1 cellular context compared by ENCODE assay signal in the genomic region with DNA sequence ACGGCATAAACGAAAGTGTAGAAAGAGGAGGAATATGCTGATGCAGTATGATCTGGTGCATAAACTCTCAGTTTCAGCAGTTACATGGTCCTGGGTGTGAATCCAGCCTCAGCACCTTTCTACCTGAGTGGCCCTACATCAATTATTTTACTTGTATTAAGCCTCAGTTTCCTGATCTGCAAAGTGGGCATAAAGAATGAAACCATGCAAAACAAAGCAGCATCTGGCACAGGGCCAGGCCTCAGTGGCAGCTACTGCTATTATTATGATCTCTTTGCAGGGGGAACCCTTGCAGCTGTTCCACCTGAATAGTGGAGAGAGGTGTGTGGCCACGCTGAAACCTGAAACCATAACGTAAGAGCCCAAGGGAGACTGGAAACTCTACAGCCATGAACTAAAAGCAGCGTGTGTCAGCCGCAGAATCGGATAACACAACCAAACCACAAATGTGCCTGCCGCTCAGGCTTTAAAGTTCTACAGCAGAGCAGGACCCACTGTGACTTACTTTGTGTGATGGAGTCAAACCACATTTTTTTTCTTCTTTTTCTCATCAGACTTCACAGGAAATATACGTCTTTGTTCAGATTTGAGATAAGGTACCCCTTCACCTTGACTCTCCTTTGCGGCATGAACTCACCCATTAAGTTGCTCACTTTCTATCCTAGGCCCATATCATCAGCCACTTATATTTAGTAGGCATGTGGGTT.
A peak's percentile ranks its signal among the peaks of the same experiment; 100 is the strongest.
TF ChIP-seq lines count a peak whose summit lies in the region.

No MANE protein-coding gene starts in this region.

TF ChIP-seq in K562, 482 proteins besides CTCF, POLR2A, EP300 and RAD21 (continued from another document):
- TF ChIP-seq, protein P1, sequence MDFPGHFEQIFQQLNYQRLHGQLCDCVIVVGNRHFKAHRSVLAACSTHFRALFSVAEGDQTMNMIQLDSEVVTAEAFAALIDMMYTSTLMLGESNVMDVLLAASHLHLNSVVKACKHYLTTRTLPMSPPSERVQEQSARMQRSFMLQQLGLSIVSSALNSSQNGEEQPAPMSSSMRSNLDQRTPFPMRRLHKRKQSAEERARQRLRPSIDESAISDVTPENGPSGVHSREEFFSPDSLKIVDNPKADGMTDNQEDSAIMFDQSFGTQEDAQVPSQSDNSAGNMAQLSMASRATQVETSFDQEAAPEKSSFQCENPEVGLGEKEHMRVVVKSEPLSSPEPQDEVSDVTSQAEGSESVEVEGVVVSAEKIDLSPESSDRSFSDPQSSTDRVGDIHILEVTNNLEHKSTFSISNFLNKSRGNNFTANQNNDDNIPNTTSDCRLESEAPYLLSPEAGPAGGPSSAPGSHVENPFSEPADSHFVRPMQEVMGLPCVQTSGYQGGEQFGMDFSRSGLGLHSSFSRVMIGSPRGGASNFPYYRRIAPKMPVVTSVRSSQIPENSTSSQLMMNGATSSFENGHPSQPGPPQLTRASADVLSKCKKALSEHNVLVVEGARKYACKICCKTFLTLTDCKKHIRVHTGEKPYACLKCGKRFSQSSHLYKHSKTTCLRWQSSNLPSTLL (IDR thresholded peaks at IDR 0.05) = no peak
- TF ChIP-seq, protein P2, sequence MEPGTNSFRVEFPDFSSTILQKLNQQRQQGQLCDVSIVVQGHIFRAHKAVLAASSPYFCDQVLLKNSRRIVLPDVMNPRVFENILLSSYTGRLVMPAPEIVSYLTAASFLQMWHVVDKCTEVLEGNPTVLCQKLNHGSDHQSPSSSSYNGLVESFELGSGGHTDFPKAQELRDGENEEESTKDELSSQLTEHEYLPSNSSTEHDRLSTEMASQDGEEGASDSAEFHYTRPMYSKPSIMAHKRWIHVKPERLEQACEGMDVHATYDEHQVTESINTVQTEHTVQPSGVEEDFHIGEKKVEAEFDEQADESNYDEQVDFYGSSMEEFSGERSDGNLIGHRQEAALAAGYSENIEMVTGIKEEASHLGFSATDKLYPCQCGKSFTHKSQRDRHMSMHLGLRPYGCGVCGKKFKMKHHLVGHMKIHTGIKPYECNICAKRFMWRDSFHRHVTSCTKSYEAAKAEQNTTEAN (CRISPR knock-in tag; IDR thresholded peaks at IDR 0.05) = no peak
- TF ChIP-seq, protein P3, sequence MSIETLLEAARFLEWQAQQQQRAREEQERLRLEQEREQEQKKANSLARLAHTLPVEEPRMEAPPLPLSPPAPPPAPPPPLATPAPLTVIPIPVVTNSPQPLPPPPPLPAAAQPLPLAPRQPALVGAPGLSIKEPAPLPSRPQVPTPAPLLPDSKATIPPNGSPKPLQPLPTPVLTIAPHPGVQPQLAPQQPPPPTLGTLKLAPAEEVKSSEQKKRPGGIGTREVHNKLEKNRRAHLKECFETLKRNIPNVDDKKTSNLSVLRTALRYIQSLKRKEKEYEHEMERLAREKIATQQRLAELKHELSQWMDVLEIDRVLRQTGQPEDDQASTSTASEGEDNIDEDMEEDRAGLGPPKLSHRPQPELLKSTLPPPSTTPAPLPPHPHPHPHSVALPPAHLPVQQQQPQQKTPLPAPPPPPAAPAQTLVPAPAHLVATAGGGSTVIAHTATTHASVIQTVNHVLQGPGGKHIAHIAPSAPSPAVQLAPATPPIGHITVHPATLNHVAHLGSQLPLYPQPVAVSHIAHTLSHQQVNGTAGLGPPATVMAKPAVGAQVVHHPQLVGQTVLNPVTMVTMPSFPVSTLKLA (conservative IDR thresholded peaks at IDR 0.05) = no peak
- TF ChIP-seq PHF20 (IDR thresholded peaks at IDR 0.05; ENCODE audit: partially characterized antibody) (peak; percentile 20), RBM25 (IDR thresholded peaks at IDR 0.05; ENCODE audit: low read depth, low read length, severe bottlenecking) (peak; percentile 91), TRIM24 (IDR thresholded peaks at IDR 0.05) (no peak), NFIC (IDR thresholded peaks at IDR 0.05) (peak; percentile 85), KDM1A (IDR thresholded peaks at IDR 0.05) (peak; percentile 44 to 62; a peak in 3 of 4 replicates), NFXL1 (CRISPR knock-in tag; IDR thresholded peaks at IDR 0.05) (no peak), ZNF263 (CRISPR knock-in tag; IDR thresholded peaks at IDR 0.05; ENCODE audit: borderline replicate concordance) (peak; percentile 10; the same call in 1 of the 2 replicates), ESRRA (IDR thresholded peaks at IDR 0.05; ENCODE audit: borderline replicate concordance, low read depth) (peak; percentile 31; the same call in 1 of the 2 replicates), ZNF184 (CRISPR knock-in tag; IDR thresholded peaks at IDR 0.05) (no peak), BDP1 (IDR thresholded peaks at IDR 0.05; ENCODE audit: insufficient read depth, insufficient read length) (no peak), RAD51 (IDR thresholded peaks at IDR 0.05; ENCODE audit: borderline replicate concordance, low read depth) (no peak), NR1H2 (CRISPR knock-in tag; IDR thresholded peaks at IDR 0.05) (no peak), HES1 (IDR thresholded peaks at IDR 0.05; ENCODE audit: low read depth) (no peak), SMARCA5 (IDR thresholded peaks at IDR 0.05) (peak; percentile 72; the same call in 1 of the 2 replicates), ZNF354B (CRISPR knock-in tag; IDR thresholded peaks at IDR 0.05) (no peak), ZNF830 (CRISPR knock-in tag; IDR thresholded peaks at IDR 0.05) (no peak), MAX (CRISPR knock-in tag; IDR thresholded peaks at IDR 0.05) (peak; percentile 20; the same call in 1 of the 2 replicates), ZC3H4 (CRISPR knock-in tag; IDR thresholded peaks at IDR 0.05; ENCODE audit: borderline replicate concordance) (no peak), ZNF785 (CRISPR knock-in tag; IDR thresholded peaks at IDR 0.05) (no peak), GATAD2A (IDR thresholded peaks at IDR 0.05) (no peak), ZNF583 (CRISPR knock-in tag; IDR thresholded peaks at IDR 0.05) (no peak), ADNP (tag; IDR thresholded peaks at IDR 0.05) (peak; percentile 61; the same call in 1 of the 2 replicates), BCOR (IDR thresholded peaks at IDR 0.05) (peak; percentile 83)
- TF ChIP-seq, protein P4, sequence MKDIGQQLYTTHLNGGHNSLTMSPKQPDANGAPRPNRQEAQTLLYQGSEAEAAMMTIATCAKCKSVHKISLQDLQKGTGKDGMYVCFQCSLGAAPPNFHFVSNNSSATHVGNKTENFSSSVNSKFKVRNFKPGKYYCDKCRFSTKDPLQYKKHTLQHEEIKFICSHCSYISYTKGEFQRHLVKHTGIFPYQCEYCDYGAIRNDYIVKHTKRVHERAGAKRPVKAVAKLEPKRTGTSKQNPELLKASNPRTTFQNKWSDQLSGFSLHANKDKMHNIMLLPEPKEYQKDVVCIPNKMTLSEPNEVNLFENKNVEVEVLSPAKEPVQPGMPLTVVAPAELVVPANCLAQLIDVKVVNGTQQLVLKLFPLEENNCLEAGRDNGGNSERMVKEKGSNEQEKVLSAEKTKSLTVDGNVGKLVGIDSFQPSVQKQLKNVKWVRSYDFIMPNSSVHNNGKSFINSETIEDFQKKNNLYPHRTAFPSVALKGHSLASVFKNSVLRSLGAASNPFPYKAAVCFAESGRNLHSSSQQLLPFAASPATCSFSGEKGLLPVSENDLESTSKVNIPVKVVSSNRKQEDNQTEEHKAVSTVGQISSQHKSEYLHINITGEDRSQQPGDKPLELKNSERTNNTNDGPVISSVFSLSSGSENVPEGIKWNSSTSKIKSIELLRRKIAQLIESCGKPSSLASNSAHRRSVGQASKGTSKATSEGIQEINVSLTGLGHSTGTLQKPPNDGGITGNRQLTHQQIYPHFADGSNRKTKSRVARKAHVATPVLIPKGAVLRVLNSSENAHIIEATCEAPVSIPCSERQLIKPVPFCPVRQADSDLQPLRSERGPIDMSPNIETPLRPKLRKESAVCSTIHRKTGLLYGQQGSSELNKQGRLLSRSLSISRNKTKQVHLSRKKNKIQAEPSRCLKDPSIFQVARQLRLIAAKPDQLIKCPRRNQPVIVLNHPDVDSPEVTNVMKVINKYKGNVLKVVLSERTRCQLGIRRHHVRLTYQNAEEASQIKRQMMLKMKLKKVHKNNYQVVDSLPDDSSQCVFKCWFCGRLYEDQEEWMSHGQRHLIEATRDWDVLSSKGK (CRISPR knock-in tag; IDR thresholded peaks at IDR 0.05) = no peak
- TF ChIP-seq, protein P5, sequence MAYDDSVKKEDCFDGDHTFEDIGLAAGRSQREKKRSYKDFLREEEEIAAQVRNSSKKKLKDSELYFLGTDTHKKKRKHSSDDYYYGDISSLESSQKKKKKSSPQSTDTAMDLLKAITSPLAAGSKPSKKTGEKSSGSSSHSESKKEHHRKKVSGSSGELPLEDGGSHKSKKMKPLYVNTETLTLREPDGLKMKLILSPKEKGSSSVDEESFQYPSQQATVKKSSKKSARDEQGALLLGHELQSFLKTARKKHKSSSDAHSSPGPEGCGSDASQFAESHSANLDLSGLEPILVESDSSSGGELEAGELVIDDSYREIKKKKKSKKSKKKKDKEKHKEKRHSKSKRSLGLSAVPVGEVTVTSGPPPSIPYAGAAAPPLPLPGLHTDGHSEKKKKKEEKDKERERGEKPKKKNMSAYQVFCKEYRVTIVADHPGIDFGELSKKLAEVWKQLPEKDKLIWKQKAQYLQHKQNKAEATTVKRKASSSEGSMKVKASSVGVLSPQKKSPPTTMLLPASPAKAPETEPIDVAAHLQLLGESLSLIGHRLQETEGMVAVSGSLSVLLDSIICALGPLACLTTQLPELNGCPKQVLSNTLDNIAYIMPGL (CRISPR knock-in tag; IDR thresholded peaks at IDR 0.05) = no peak
TF ChIP-seq in K562: peak in this region for 12.
